Comparison of ENCODE assay signal across 8 cellular contexts in genomic region chrX:16711219-16712115, GRCh38. TPM values are rescaled to one million over a fixed set of nuclear protein-coding genes. Genes with fewer than 3 reads are reported as not detected.
DNase-seq lines count a peak whose midpoint lies in the region; ATAC-seq and TF ChIP-seq lines count a peak whose summit lies in the region.

No MANE protein-coding gene starts in this region.

- peak; percentile 52 for DNase-seq in DMS 273 (lab: John Stamatoyannopoulos, UW; ENCODE audit: unreplicated experiment)
- DNase-seq in DMS 273 treated with DMSO at 0.1 percent for 48 hours (lab: John Stamatoyannopoulos, UW), result no peak
- DNase-seq in PC-3, result peak; percentile 18
- no peak for DNase-seq in endothelial cell (ENCODE audit: low spot score)
- no peak for DNase-seq in natural killer cell treated with Interleukin-12 subunit alpha and Interleukin-12 subunit beta and Interleukin-15 and Interleukin-18, amount 100 ng/mL, for 72 hours (ENCODE audit: low spot score)
- no peak for DNase-seq in MV-4-11 (lab: John Stamatoyannopoulos, UW)
- DNase-seq in AG08395 (ENCODE audit: low spot score), result no peak

- peak overlapping the region; percentile 99 for H3K4me2 ChIP-seq in PC-3 (ENCODE audit: low read length)

- no peaks in the 10 kb centered on the region for H3K36me3 ChIP-seq in PC-3 (ENCODE audit: low read depth, low read length)

- peaks cover 10% of the 10 kb centered on the region for H3K4me1 Mint-ChIP-seq in endothelial cell (ENCODE audit: unreplicated experiment)
- peaks cover 8 to 10% of the 10 kb centered on the region in 2 donors for H3K4me1 Mint-ChIP-seq in natural killer cell treated with Interleukin-12 subunit alpha and Interleukin-12 subunit beta and Interleukin-15 and Interleukin-18, amount 100 ng/mL, for 72 hours (ENCODE audit: low read depth in 2 of 2)

- TF ChIP-seq CTCF in PC-3 (conservative IDR thresholded peaks at IDR 0.05; ENCODE audit: low read depth, low read length) (no peak), endothelial cell (IDR thresholded peaks at IDR 0.05; ENCODE audit: unreplicated experiment) (no peak)

- no peaks in the 10 kb centered on the region for H3K36me3 Mint-ChIP-seq in endothelial cell (ENCODE audit: low read depth, unreplicated experiment)
- H3K36me3 Mint-ChIP-seq in natural killer cell treated with Interleukin-12 subunit alpha and Interleukin-12 subunit beta and Interleukin-15 and Interleukin-18, amount 100 ng/mL, for 72 hours, result no peaks in the 10 kb centered on the region

- peak overlapping the region; percentile 92 for H2AFZ ChIP-seq in PC-3 (ENCODE audit: low read length)

- peak overlapping the region; percentile 84 for H3K9ac ChIP-seq in PC-3 (ENCODE audit: low read length)

- H3K9me3 Mint-ChIP-seq in endothelial cell (ENCODE audit: unreplicated experiment), result no peaks in the 10 kb centered on the region
- no peaks in the 10 kb centered on the region for H3K9me3 Mint-ChIP-seq in natural killer cell treated with Interleukin-12 subunit alpha and Interleukin-12 subunit beta and Interleukin-15 and Interleukin-18, amount 100 ng/mL, for 72 hours

- H3K9me3 ChIP-seq in PC-3 (ENCODE audit: low read length), result no peaks in the 10 kb centered on the region

- no peaks in the 10 kb centered on the region for H4K20me1 ChIP-seq in PC-3 (ENCODE audit: low read length)

- no peaks in the 10 kb centered on the region for H3K9me2 ChIP-seq in PC-3 (replicated peaks; ENCODE audit: low read length)

- peak overlapping the region; percentile 98 for H3K4me3 ChIP-seq in PC-3 (ENCODE audit: low read length)

- intact Hi-C loops in PC-3 (cut with micrococcal nuclease), result no loop called here

- peaks cover 31% of the 10 kb centered on the region for H3K79me2 ChIP-seq in PC-3 (ENCODE audit: low read length)

- H3K27me3 Mint-ChIP-seq in endothelial cell (ENCODE audit: unreplicated experiment), result no peaks in the 10 kb centered on the region
- H3K27me3 Mint-ChIP-seq in natural killer cell treated with Interleukin-12 subunit alpha and Interleukin-12 subunit beta and Interleukin-15 and Interleukin-18, amount 100 ng/mL, for 72 hours, result peaks cover 0 to 21% of the 10 kb centered on the region in 2 donors

- H3K4me1 ChIP-seq in PC-3 (ENCODE audit: insufficient read depth, low read length), result peaks cover 6% of the 10 kb centered on the region; the same call in 1 of the 2 replicates

- peak overlapping the region; percentile 43; the same call in 1 of the 2 replicates for H3K27ac ChIP-seq in PC-3 (ENCODE audit: low read length)

- no peaks in the 10 kb centered on the region for H3F3A ChIP-seq in PC-3 (ENCODE audit: low read length, unreplicated experiment)

- H3K27ac Mint-ChIP-seq in endothelial cell (ENCODE audit: unreplicated experiment), result peak overlapping the region; percentile 88
- H3K27ac Mint-ChIP-seq in natural killer cell treated with Interleukin-12 subunit alpha and Interleukin-12 subunit beta and Interleukin-15 and Interleukin-18, amount 100 ng/mL, for 72 hours, result no peak overlapping the region

- no peaks in the 10 kb centered on the region for H3K27me3 ChIP-seq in PC-3 (ENCODE audit: low read length)

- H3K4me3 Mint-ChIP-seq in endothelial cell (ENCODE audit: unreplicated experiment), result peak overlapping the region; percentile 92
- H3K4me3 Mint-ChIP-seq in natural killer cell treated with Interleukin-12 subunit alpha and Interleukin-12 subunit beta and Interleukin-15 and Interleukin-18, amount 100 ng/mL, for 72 hours, result peak overlapping the region; percentile 79

- CTCF ChIA-PET in PC-3 (lab: Charles Lee), result interaction anchor here (0.5 kb wide), 1 partner anchor 116 kb away, joined by 4 read pairs; no protein-coding TSS in a partner anchor

- ATAC-seq in GM21723 (IDR thresholded peaks at IDR 0.05; ENCODE audit: unreplicated experiment), result peak; percentile 34
- peak; percentile 14 for ATAC-seq in PC-3
- ATAC-seq in natural killer cell treated with Interleukin-12 subunit alpha and Interleukin-12 subunit beta and Interleukin-15 and Interleukin-18, amount 100 ng/mL, for 72 hours, result peak in 1 of 2 donors; percentile 41

- no TSS peak for BruUV-seq in PC-3 (replicated peaks; lab: Mats Ljungman, UMichigan)

- POLR2A ChIA-PET in PC-3 (lab: Charles Lee; ENCODE audit: unreplicated experiment), result no interaction called here

RNA-seq across cellular contexts. Expression of gene CTPS2, which starts 1.0 kb away (rescaled TPM):
- 16.1 and 25.0 TPM in 2 replicates for total RNA-seq in PC-3 (2014; rRNA removed)
- total RNA-seq in endothelial cell (ENCODE audit: unreplicated experiment), result 29.5 TPM
- 1 to 10 TPM; 3.8 to 5.8 TPM for total RNA-seq in natural killer cell treated with Interleukin-12 subunit alpha and Interleukin-12 subunit beta and Interleukin-15 and Interleukin-18, amount 100 ng/mL, for 72 hours

RNA-seq across cellular contexts. Expression of gene SYAP1, which starts 7.9 kb away (rescaled TPM):
- total RNA-seq in PC-3 (2014; rRNA removed) (51.9 and 55.3 TPM in 2 replicates), endothelial cell (ENCODE audit: unreplicated experiment) (18.8 TPM)
- 10 to 100 TPM; 12.7 to 22.8 TPM for total RNA-seq in natural killer cell treated with Interleukin-12 subunit alpha and Interleukin-12 subunit beta and Interleukin-15 and Interleukin-18, amount 100 ng/mL, for 72 hours

Comparison
In these comparisons a context has a peak if more than half of its experiments do, and no peak if none do; other contexts are left out.
1. DNase-seq: peak in DMS 273 (single experiment) and PC-3 (single experiment); none in DMS 273 treated with DMSO at 0.1 percent for 48 hours (single experiment), endothelial cell (single experiment), natural killer cell treated with Interleukin-12 subunit alpha and Interleukin-12 subunit beta and Interleukin-15 and Interleukin-18, amount 100 ng/mL, for 72 hours (single experiment), MV-4-11 (single experiment) and AG08395 (single experiment).